In genomic region chrX:11138498-11139390, GRCh38 we compare ENCODE assay signal across 1 cellular context.
TF ChIP-seq lines count a peak whose summit lies in the region.

No MANE protein-coding gene starts in this region.

TF ChIP-seq in K562, 482 proteins besides CTCF, POLR2A, EP300 and RAD21:
- no peak for TF ChIP-seq E2F8 (IDR thresholded peaks at IDR 0.05; ENCODE audit: low read depth, partially characterized antibody)
- TF ChIP-seq POLR2G (IDR thresholded peaks at IDR 0.05; ENCODE audit: low read depth, low read length), result peak; percentile 40; the same call in 1 of the 2 replicates
